ENCODE assay signal across 8 cellular contexts in genomic region chr7:50369408-50370026, GRCh38.
DNase-seq lines count a peak whose midpoint lies in the region; ATAC-seq, FAIRE-seq and TF ChIP-seq lines count a peak whose summit lies in the region.

No MANE protein-coding gene starts in this region.

- H3K36me3 ChIP-seq in A673 (ENCODE audit: insufficient read depth, low read length, poor library complexity, severe bottlenecking) (no peaks in the 10 kb centered on the region), right lobe of liver (no peaks in the 10 kb centered on the region), stomach (peaks cover 0 to 9% (median 0%) of the 10 kb centered on the region in 4 donors), pancreas (no peaks in the 10 kb centered on the region)

- H3K9me3 ChIP-seq in A673 (ENCODE audit: low read depth, low read length, poor library complexity, severe bottlenecking) (peaks cover 5% of the 10 kb centered on the region), right lobe of liver (no peaks in the 10 kb centered on the region), stomach (peaks cover 0 to 11% (median 3%) of the 10 kb centered on the region in 4 donors), pancreas (no peaks in the 10 kb centered on the region)

- intact Hi-C loops in A673 (cut with micrococcal nuclease; ENCODE audit: unreplicated experiment), result loop anchor here (1.0 to 5.0 kb wide), 3 partner anchors 164 to 277 kb away; partner anchors contain the start of gene ZPBP
- intact Hi-C loops in right lobe of liver (cut with DNase I), result no loop called here
- intact Hi-C loops in stomach (cut with DNase I; ENCODE audit: low total_unique reads), result no loop called here
- intact Hi-C loops in pancreas (cut with DNase I), result no loop called here

- no peak for FAIRE-seq in pancreas (lab: Jason Lieb, UNC)

- TF ChIP-seq POLR2A in right lobe of liver (IDR thresholded peaks at IDR 0.05) (no peak), stomach (IDR thresholded peaks at IDR 0.05) (no peak)

- no peaks in the 10 kb centered on the region for H3K4me1 ChIP-seq in A673 (ENCODE audit: insufficient read depth, low read length, poor library complexity, severe bottlenecking)
- H3K4me1 ChIP-seq in right lobe of liver, result no peaks in the 10 kb centered on the region
- peaks cover 0 to 11% (median 3%) of the 10 kb centered on the region in 4 donors for H3K4me1 ChIP-seq in stomach
- H3K4me1 ChIP-seq in pancreas, result no peaks in the 10 kb centered on the region

- POLR2A ChIA-PET in A673 (lab: Charles Lee; ENCODE audit: low non-redundant PET), result no interaction called here

- no peak for TF ChIP-seq EP300 in stomach (IDR thresholded peaks at IDR 0.05)

- peak in 3 of 4 donors; percentile 25 to 31 (median 28) for ATAC-seq in right lobe of liver
- ATAC-seq in GM21526 (IDR thresholded peaks at IDR 0.05; ENCODE audit: low FRiP score, unreplicated experiment), result no peak
- no peak for ATAC-seq in pancreas

- H3K4me3 ChIP-seq in A673 (ENCODE audit: low read depth, low read length, poor library complexity, severe bottlenecking) (no peak overlapping the region), right lobe of liver (no peak overlapping the region), stomach (no peak overlapping the region), pancreas (no peak overlapping the region)

- no peak overlapping the region for H3K27ac ChIP-seq in A673 (ENCODE audit: low read depth, low read length, poor library complexity, severe bottlenecking)
- no peak overlapping the region for H3K27ac ChIP-seq in right lobe of liver
- H3K27ac ChIP-seq in stomach, result no peak overlapping the region
- no peak overlapping the region for H3K27ac ChIP-seq in pancreas

- CTCF ChIA-PET in A673 (lab: Charles Lee), result no interaction called here

- TF ChIP-seq CTCF in A673 (conservative IDR thresholded peaks at IDR 0.05; ENCODE audit: low read depth, low read length) (peak; percentile 71), right lobe of liver (IDR thresholded peaks at IDR 0.05) (peak; percentile 33 to 39 (median 36)), stomach (IDR thresholded peaks at IDR 0.05) (peak in 3 of 7 experiments; percentile 16 to 31 (median 31)), pancreas (IDR thresholded peaks at IDR 0.05) (no peak)

- DNase-seq in A673 (ENCODE audit: low spot score), result peak; percentile 79
- DNase-seq in GDM1 (lab: John Stamatoyannopoulos, UW), result peak; percentile 30
- DNase-seq in NCI-H1930 (lab: John Stamatoyannopoulos, UW), result peak; percentile 16 to 30
- peak; percentile 34 to 46 for DNase-seq in activated T-cell treated with anti-CD3 and anti-CD28 coated beads, Interleukin-2, amount 50 U/mL, for 48 hours
- DNase-seq in right lobe of liver, result no peak
- no peak for DNase-seq in stomach
- DNase-seq in pancreas, result no peak

- WGBS in right lobe of liver (ENCODE audit: insufficient coverage, low coverage, low lambda C conversion rate, missing lambda C conversion rate), result 35% methylated on average over 6 of the region's 6 CpGs
- 54 to 64% (median 62%) methylated on average over 6 of the region's 6 CpGs for WGBS in stomach, 5 donors
- 55 to 57% methylated on average over 6 of the region's 6 CpGs for WGBS in pancreas, 2 donors

- no peaks in the 10 kb centered on the region for H3K27me3 ChIP-seq in A673 (replicated peaks; ENCODE audit: insufficient read depth, low read depth, low read length, poor library complexity)
- no peaks in the 10 kb centered on the region for H3K27me3 ChIP-seq in right lobe of liver
- H3K27me3 ChIP-seq in stomach, result no peaks in the 10 kb centered on the region
- H3K27me3 ChIP-seq in pancreas, result no peaks in the 10 kb centered on the region

- no TSS peak for BruUV-seq in A673 (replicated peaks; lab: Mats Ljungman, UMichigan)

Comparison
In these comparisons a context has a peak if more than half of its experiments do, and no peak if none do; other contexts are left out.
1. DNase-seq: peak in A673 (single experiment), GDM1 (single experiment), NCI-H1930 (2 of 2) and activated T-cell treated with anti-CD3 and anti-CD28 coated beads, Interleukin-2, amount 50 U/mL, for 48 hours (2 of 2); none in right lobe of liver (0 of 3), stomach (single experiment) and pancreas (0 of 6).
2. CTCF ChIP-seq: peak in A673 (single experiment) and right lobe of liver (4 of 4); none in pancreas (0 of 4).
3. ATAC-seq: peak in right lobe of liver (3 of 4); none in GM21526 (single experiment) and pancreas (0 of 4).